Comparison of ENCODE assay signal across 18 cellular contexts in genomic region chr7:55476852-55477780, GRCh38.
A peak's percentile ranks its signal among the peaks of the same experiment; 100 is the strongest.
DNase-seq lines count a peak whose midpoint lies in the region; ATAC-seq and TF ChIP-seq lines count a peak whose summit lies in the region.
"Had no signal": no experiment of that assay in that cellular context is flagged by ENCODE, and none has a peak within 500 bp of the region (broad histone marks: within the 10 kb centered on the region; RNA-seq: fewer than 3 reads in every experiment).

No MANE protein-coding gene starts in this region.

- no peak for TF ChIP-seq CTCF in endodermal cell (conservative IDR thresholded peaks at IDR 0.05)

- peaks cover 17% of the 10 kb centered on the region for H3K36me3 Mint-ChIP-seq in activated CD4-positive, alpha-beta memory T cell treated with anti-CD3 and anti-CD28 coated beads for 36 hours
- H3K36me3 Mint-ChIP-seq in endodermal cell (ENCODE audit: low read depth), result no peaks in the 10 kb centered on the region

- H3K27ac ChIP-seq in endodermal cell (ENCODE audit: low read depth, low read length), result no peak overlapping the region
- H3K27ac ChIP-seq: left ventricle myocardium inferior, sigmoid colon, thoracic aorta had no signal

- no peak for ATAC-seq in GM21786 (IDR thresholded peaks at IDR 0.05; ENCODE audit: unreplicated experiment)
- ATAC-seq: esophagus mucosa had no signal

- no peaks in the 10 kb centered on the region for H3K4me1 ChIP-seq in endodermal cell (ENCODE audit: control insufficient read depth, insufficient read depth, low read length)
- H3K4me1 ChIP-seq: sigmoid colon had no signal

- peaks cover 80% of the 10 kb centered on the region for H3K4me1 Mint-ChIP-seq in activated CD4-positive, alpha-beta memory T cell treated with anti-CD3 and anti-CD28 coated beads for 36 hours (ENCODE audit: low read depth)
- no peaks in the 10 kb centered on the region for H3K4me1 Mint-ChIP-seq in endodermal cell
- H3K4me1 Mint-ChIP-seq: neural crest cell had no signal

- POLR2A ChIA-PET in activated CD4-positive, alpha-beta memory T cell treated with anti-CD3 and anti-CD28 coated beads for 36 hours (lab: Charles Lee), result no interaction called here

- no peak overlapping the region for H3K4me3 Mint-ChIP-seq in activated CD4-positive, alpha-beta memory T cell treated with anti-CD3 and anti-CD28 coated beads for 36 hours
- H3K4me3 Mint-ChIP-seq in endodermal cell, result no peak overlapping the region
- H3K4me3 Mint-ChIP-seq: activated B cell treated with CpG ODN at 0.5 μM for 24 hours, neural crest cell had no signal

- H3K27me3 Mint-ChIP-seq in activated CD4-positive, alpha-beta memory T cell treated with anti-CD3 and anti-CD28 coated beads for 36 hours, result no peaks in the 10 kb centered on the region
- no peaks in the 10 kb centered on the region for H3K27me3 Mint-ChIP-seq in endodermal cell (ENCODE audit: insufficient read depth)
- H3K27me3 Mint-ChIP-seq: activated B cell treated with CpG ODN at 0.5 μM for 24 hours had no signal

- H3K4me3 ChIP-seq in endodermal cell (ENCODE audit: low read length) (no peak overlapping the region), H7 (ENCODE audit: insufficient read depth, low read depth, low read length) (no peak overlapping the region)
- H3K4me3 ChIP-seq: left ventricle myocardium inferior, sigmoid colon, thoracic aorta had no signal

- peak overlapping the region; percentile 6 for H3K27ac Mint-ChIP-seq in activated CD4-positive, alpha-beta memory T cell treated with anti-CD3 and anti-CD28 coated beads for 36 hours
- no peak overlapping the region for H3K27ac Mint-ChIP-seq in endodermal cell

- H3K36me3 ChIP-seq in endodermal cell (ENCODE audit: control insufficient read depth, insufficient read depth, low read length), result peaks cover 5% of the 10 kb centered on the region
- H3K36me3 ChIP-seq in H7 (replicated peaks; ENCODE audit: control insufficient read depth, insufficient read depth, low read length), result no peaks in the 10 kb centered on the region; the same call in 1 of the 2 replicates

- 94 to 96% methylated on average over 18 to 19 of the region's 19 CpGs for WGBS in endodermal cell (ENCODE audit: insufficient coverage in 1 of 2, insufficient read length in 1 of 2), 2 experiments

- intact Hi-C loops in activated CD4-positive, alpha-beta memory T cell treated with anti-CD3 and anti-CD28 coated beads for 36 hours (cut with micrococcal nuclease), result no loop called here

- H3K9me3 ChIP-seq in endodermal cell (ENCODE audit: control insufficient read depth, low read length), result no peaks in the 10 kb centered on the region
- H3K9me3 ChIP-seq: left ventricle myocardium inferior, sigmoid colon, SK-N-SH, thoracic aorta had no signal

- H3K9ac ChIP-seq in endodermal cell (ENCODE audit: extremely low read depth, low read length, poor library complexity, severe bottlenecking), result no peak overlapping the region
- H3K9ac ChIP-seq: SK-N-SH had no signal

- DNase-seq in activated CD8-positive, alpha-beta memory T cell treated with anti-CD3 and anti-CD28 coated beads for 24 hours, result peak; percentile 52
- DNase-seq in activated CD8-positive, alpha-beta memory T cell treated with anti-CD3 and anti-CD28 coated beads, Interleukin-2, amount 50 U/mL, for 4 hours, result no peak
- peak; percentile 7 for DNase-seq in activated CD4-positive, alpha-beta memory T cell treated with anti-CD3 and anti-CD28 coated beads for 36 hours
- DNase-seq in endodermal cell (peak; percentile 36), NCI-H2081 treated with DMSO at 0.1 percent for 48 hours (lab: John Stamatoyannopoulos, UW) (no peak), H7 (no peak)
- peak; percentile 18 for DNase-seq in stimulated activated CD8-positive, alpha-beta memory T cell treated with anti-CD3 and anti-CD28 coated beads, Interleukin-4, amount 100 ng/mL, for 48 hours
- DNase-seq: activated B cell treated with CpG ODN at 0.5 μM for 24 hours; activated effector memory CD4-positive, alpha-beta T cell treated with Interleukin-2 at 50 U/mL for 16 hours; DMS 273 treated with DMSO at 0.1 percent for 48 hours; left ventricle myocardium inferior; NCI-H2171; sigmoid colon; SK-N-SH had no signal

- no peaks in the 10 kb centered on the region for H3K27me3 ChIP-seq in endodermal cell (ENCODE audit: control insufficient read depth, insufficient read depth, low read length, poor library complexity, severe bottlenecking)
- no peaks in the 10 kb centered on the region for H3K27me3 ChIP-seq in H7 (ENCODE audit: control insufficient read depth, insufficient read depth, low read length)
- H3K27me3 ChIP-seq: sigmoid colon had no signal

- H3K9me3 Mint-ChIP-seq in activated CD4-positive, alpha-beta memory T cell treated with anti-CD3 and anti-CD28 coated beads for 36 hours, result no peaks in the 10 kb centered on the region
- H3K9me3 Mint-ChIP-seq in endodermal cell, result no peaks in the 10 kb centered on the region
- H3K9me3 Mint-ChIP-seq: activated B cell treated with CpG ODN at 0.5 μM for 24 hours, neural crest cell had no signal

- CTCF ChIA-PET in activated CD4-positive, alpha-beta memory T cell treated with anti-CD3 and anti-CD28 coated beads for 36 hours (lab: Charles Lee), result no interaction called here

Comparison
In these comparisons a context has a peak if more than half of its experiments do, and no peak if none do; other contexts are left out.
1. DNase-seq: peak in activated CD8-positive, alpha-beta memory T cell treated with anti-CD3 and anti-CD28 coated beads for 24 hours (single experiment), activated CD4-positive, alpha-beta memory T cell treated with anti-CD3 and anti-CD28 coated beads for 36 hours (single experiment), endodermal cell (single experiment) and stimulated activated CD8-positive, alpha-beta memory T cell treated with anti-CD3 and anti-CD28 coated beads, Interleukin-4, amount 100 ng/mL, for 48 hours (single experiment); none in activated CD8-positive, alpha-beta memory T cell treated with anti-CD3 and anti-CD28 coated beads, Interleukin-2, amount 50 U/mL, for 4 hours (single experiment), NCI-H2081 treated with DMSO at 0.1 percent for 48 hours (single experiment) and H7 (single experiment).